ENCODE assay signal across 1 cellular context in genomic region chr20:53677447-53678314, GRCh38.
TF ChIP-seq lines count a peak whose summit lies in the region.

No MANE protein-coding gene starts in this region.

TF ChIP-seq in HepG2, 621 proteins besides CTCF, POLR2A, EP300 and RAD21 (continued from another document and continues in another):
- TF ChIP-seq ZGPAT (CRISPR knock-in tag; IDR thresholded peaks at IDR 0.05) (peak; percentile 93), SATB2 (CRISPR knock-in tag; IDR thresholded peaks at IDR 0.05) (no peak), ZNF839 (CRISPR knock-in tag; IDR thresholded peaks at IDR 0.05; ENCODE audit: borderline replicate concordance) (peak; percentile 62; the same call in 1 of the 2 replicates), ATF3 (CRISPR knock-in tag; IDR thresholded peaks at IDR 0.05) (peak; percentile 59), ZNF501 (CRISPR knock-in tag; IDR thresholded peaks at IDR 0.05) (peak; percentile 99), CCDC6 (CRISPR knock-in tag; IDR thresholded peaks at IDR 0.05) (peak; percentile 79; the same call in 1 of the 2 replicates), TEAD3 (CRISPR knock-in tag; optimal IDR thresholded peaks at IDR 0.05; ENCODE audit: borderline replicate concordance) (peak; percentile 58), ASH2L (IDR thresholded peaks at IDR 0.05; ENCODE audit: insufficient read length, low read depth, low read length) (peak; percentile 96), TAF15 (IDR thresholded peaks at IDR 0.05; ENCODE audit: low read depth, low read length, poor library complexity, severe bottlenecking) (no peak), CHCHD3 (CRISPR knock-in tag; IDR thresholded peaks at IDR 0.05) (no peak), NAIF1 (CRISPR knock-in tag; IDR thresholded peaks at IDR 0.05; ENCODE audit: borderline replicate concordance) (peak; percentile 54; the same call in 1 of the 2 replicates), NFKB2 (CRISPR knock-in tag; IDR thresholded peaks at IDR 0.05; ENCODE audit: borderline replicate concordance) (peak; percentile 92; the same call in 1 of the 2 replicates), ZNF576 (CRISPR knock-in tag; IDR thresholded peaks at IDR 0.05) (no peak), ZNF3 (CRISPR knock-in tag; IDR thresholded peaks at IDR 0.05) (0 out of 2 replicates have a peak, but pooled peaks have one; percentile 61), PBX2 (CRISPR knock-in tag; IDR thresholded peaks at IDR 0.05) (no peak; the same call in none of the 2 replicates), THYN1 (CRISPR knock-in tag; IDR thresholded peaks at IDR 0.05; ENCODE audit: borderline replicate concordance, low read depth) (0 out of 2 replicates have a peak, but pooled peaks have one; percentile 85), NFIC (IDR thresholded peaks at IDR 0.05; ENCODE audit: low read length) (peak; percentile 76; the same call in 1 of the 2 replicates), KLF12 (CRISPR knock-in tag; IDR thresholded peaks at IDR 0.05; ENCODE audit: borderline replicate concordance) (no peak), ZNF766 (CRISPR knock-in tag; IDR thresholded peaks at IDR 0.05; ENCODE audit: borderline replicate concordance) (no peak; the same call in 1 of the 2 replicates), CBX1 (IDR thresholded peaks at IDR 0.05; ENCODE audit: low read depth) (no peak), PCBP2 (optimal IDR thresholded peaks at IDR 0.05; ENCODE audit: low read depth, low read length, poor library complexity, severe bottlenecking) (no peak), ZBTB46 (CRISPR knock-in tag; IDR thresholded peaks at IDR 0.05; ENCODE audit: borderline replicate concordance) (peak; percentile 75; the same call in 1 of the 2 replicates), ZBTB1 (CRISPR knock-in tag; IDR thresholded peaks at IDR 0.05; ENCODE audit: borderline replicate concordance) (no peak; the same call in 1 of the 2 replicates), TFE3 (CRISPR knock-in tag; IDR thresholded peaks at IDR 0.05) (peak; percentile 58), FOSL1 (CRISPR knock-in tag; IDR thresholded peaks at IDR 0.05; ENCODE audit: borderline replicate concordance) (no peak), ZFX (CRISPR knock-in tag; IDR thresholded peaks at IDR 0.05; ENCODE audit: low read depth) (peak; percentile 76), LCORL (IDR thresholded peaks at IDR 0.05) (0 out of 2 replicates have a peak, but pooled peaks have one; percentile 17), LCORL (CRISPR knock-in tag; IDR thresholded peaks at IDR 0.05) (peak; percentile 97), THAP7 (CRISPR knock-in tag; IDR thresholded peaks at IDR 0.05) (0 out of 2 replicates have a peak, but pooled peaks have one; percentile 30), RELA (CRISPR knock-in tag; IDR thresholded peaks at IDR 0.05) (peak; percentile 19; the same call in 1 of the 2 replicates), NR2F6 (IDR thresholded peaks at IDR 0.05) (peak; percentile 72), NR2F6 (CRISPR knock-in tag; IDR thresholded peaks at IDR 0.05) (peak; percentile 82), MBNL3 (CRISPR knock-in tag; conservative IDR thresholded peaks at IDR 0.05) (no peak), XRCC5 (optimal IDR thresholded peaks at IDR 0.05; ENCODE audit: low read length) (peak; percentile 95), GTF2F1 (IDR thresholded peaks at IDR 0.05; ENCODE audit: low read length) (no peak), KDM5A (IDR thresholded peaks at IDR 0.05; ENCODE audit: borderline replicate concordance, low read length) (peak; percentile 58; the same call in 1 of the 2 replicates), MLX (CRISPR knock-in tag; IDR thresholded peaks at IDR 0.05) (0 out of 2 replicates have a peak, but pooled peaks have one; percentile 34), ZNF143 (CRISPR knock-in tag; IDR thresholded peaks at IDR 0.05) (no peak), ZNF142 (CRISPR knock-in tag; IDR thresholded peaks at IDR 0.05) (peak; percentile 84; the same call in 1 of the 2 replicates), ZFP91 (CRISPR knock-in tag; IDR thresholded peaks at IDR 0.05; ENCODE audit: borderline replicate concordance) (peak; percentile 79; the same call in 1 of the 2 replicates), SNAPC2 (CRISPR knock-in tag; IDR thresholded peaks at IDR 0.05) (no peak), ZNF354B (CRISPR knock-in tag; IDR thresholded peaks at IDR 0.05) (no peak), ZNF276 (CRISPR knock-in tag; IDR thresholded peaks at IDR 0.05; ENCODE audit: low read depth) (peak; percentile 74; the same call in 1 of the 2 replicates), ZNF296 (CRISPR knock-in tag; conservative IDR thresholded peaks at IDR 0.05) (no peak; the same call in 1 of the 2 replicates), ZNF337 (CRISPR knock-in tag; IDR thresholded peaks at IDR 0.05; ENCODE audit: borderline replicate concordance, low read depth) (peak; percentile 76; the same call in 1 of the 2 replicates)
